In the genomic region with DNA sequence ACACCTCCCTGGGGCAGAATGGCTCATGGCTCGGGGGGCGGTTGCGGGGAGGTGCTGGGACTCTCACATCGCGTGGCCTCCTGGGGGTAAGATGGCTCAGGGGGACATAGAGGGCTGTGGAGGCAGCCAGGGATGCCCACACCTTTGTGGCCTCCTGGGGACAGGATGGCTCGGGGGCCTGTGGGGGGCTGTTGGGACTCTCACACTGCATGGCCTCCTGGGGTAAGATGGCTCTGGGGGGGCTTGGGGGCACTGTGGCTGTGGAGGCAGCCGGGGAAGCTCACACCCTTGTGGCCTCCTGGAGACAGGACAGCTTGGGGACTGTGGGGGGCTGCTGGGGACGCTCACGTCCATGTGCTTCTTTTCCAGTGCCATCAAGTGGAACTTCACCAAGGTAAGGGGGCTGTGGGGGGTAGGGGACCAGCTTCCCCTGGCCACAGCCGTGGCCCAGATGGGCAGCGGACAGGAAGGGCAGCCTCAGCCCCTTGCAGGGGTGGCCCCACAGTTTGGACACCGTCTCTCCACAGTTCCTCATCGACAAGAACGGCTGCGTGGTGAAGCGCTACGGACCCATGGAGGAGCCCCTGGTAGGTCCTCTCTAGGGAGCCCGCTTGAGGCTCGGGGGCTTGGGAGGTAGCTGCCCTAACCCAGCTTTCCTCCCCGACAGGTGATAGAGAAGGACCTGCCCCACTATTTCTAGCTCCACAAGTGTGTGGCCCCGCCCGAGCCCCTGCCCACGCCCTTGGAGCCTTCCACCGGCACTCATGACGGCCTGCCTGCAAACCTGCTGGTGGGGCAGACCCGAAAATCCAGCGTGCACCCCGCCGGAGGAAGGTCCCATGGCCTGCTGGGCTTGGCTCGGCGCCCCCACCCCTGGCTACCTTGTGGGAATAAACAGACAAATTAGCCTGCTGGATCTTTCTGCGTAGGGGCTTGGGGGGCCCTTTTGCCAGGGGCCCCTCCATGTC, we compare ENCODE assay signal across 10 cellular contexts. TPM values are rescaled to one million over a fixed set of nuclear protein-coding genes. Genes with fewer than 3 reads are reported as not detected.
A peak's percentile ranks its signal among the peaks of the same experiment; 100 is the strongest.
DNase-seq lines count a peak whose midpoint lies in the region; ATAC-seq, FAIRE-seq and TF ChIP-seq lines count a peak whose summit lies in the region.
"Had no signal": no experiment of that assay in that cellular context is flagged by ENCODE, and none has a peak within 500 bp of the region (broad histone marks: within the 10 kb centered on the region; RNA-seq: fewer than 3 reads in every experiment).

No MANE protein-coding gene starts in this region.

- TF ChIP-seq RAD21 in HCT116 (IDR thresholded peaks at IDR 0.05; ENCODE audit: low read depth) = no peak

- TSS peak; percentile 66 for BruUV-seq in A673 (replicated peaks; lab: Mats Ljungman, UMichigan)
- BruUV-seq in HCT116 (replicated peaks; lab: Mats Ljungman, UMichigan) = no TSS peak

- H3K4me1 Mint-ChIP-seq in astrocyte (ENCODE audit: low read depth, unreplicated experiment) = peaks cover 11% of the 10 kb centered on the region
- peaks cover 7 to 34% (median 26%) of the 10 kb centered on the region in 7 donors for H3K4me1 Mint-ChIP-seq in naive thymus-derived CD4-positive, alpha-beta T cell

- H3K9me3 Mint-ChIP-seq in astrocyte (ENCODE audit: unreplicated experiment) = no peaks in the 10 kb centered on the region
- no peaks in the 10 kb centered on the region for H3K9me3 Mint-ChIP-seq in naive thymus-derived CD4-positive, alpha-beta T cell

- no peak for ATAC-seq in HCT116
- ATAC-seq in naive thymus-derived CD4-positive, alpha-beta T cell = no peak
- ATAC-seq: activated CD4-positive, CD25-positive, alpha-beta regulatory T cell treated with anti-CD3 and anti-CD28 coated beads, Interleukin-2, amount 50 U/mL, for 24 hours had no signal

- H3K27ac Mint-ChIP-seq in astrocyte (ENCODE audit: unreplicated experiment) = no peak overlapping the region
- peak overlapping the region in 7 of 9 donors; percentile 41 to 89 (median 66) for H3K27ac Mint-ChIP-seq in naive thymus-derived CD4-positive, alpha-beta T cell

- DNase-seq in A673 (ENCODE audit: low spot score) (no peak), HCT116 (ENCODE audit: low read depth, low spot score) (no peak), astrocyte (ENCODE audit: low read depth) (no peak), GM13977 (ENCODE audit: low spot score) (no peak), LoVo (ENCODE audit: low spot score) (no peak)
- no peak for DNase-seq in naive thymus-derived CD4-positive, alpha-beta T cell
- DNase-seq in stimulated activated CD4-positive, alpha-beta T cell treated with anti-CD3 and anti-CD28 coated beads, Interleukin-15, amount 100 ng/mL, for 24 hours = no peak
- DNase-seq in stimulated activated CD4-positive, alpha-beta T cell treated with anti-CD3 and anti-CD28 coated beads, Interleukin-12 subunit alpha, Interleukin-12 subunit beta, amount 100 ng/mL, for 4 hours = no peak
- DNase-seq: NCI-H446 had no signal

- no peaks in the 10 kb centered on the region for H3K9me3 ChIP-seq in A673 (ENCODE audit: low read depth, low read length, poor library complexity, severe bottlenecking)
- no peaks in the 10 kb centered on the region for H3K9me3 ChIP-seq in HCT116 (ENCODE audit: control insufficient read depth in 1 of 2, insufficient read depth in 1 of 2, low read depth in 1 of 2, low read length in 2 of 2)
- H3K9me3 ChIP-seq in astrocyte (ENCODE audit: insufficient read depth, low read depth, low read length) = no peaks in the 10 kb centered on the region
- no peaks in the 10 kb centered on the region for H3K9me3 ChIP-seq in naive thymus-derived CD4-positive, alpha-beta T cell (ENCODE audit: control insufficient read depth in 2 of 3, low read length in 3 of 3)

- TF ChIP-seq POLR2A in HCT116 (IDR thresholded peaks at IDR 0.05; ENCODE audit: borderline replicate concordance, extremely low read depth, insufficient read depth, insufficient read length) = no peak

- no peaks in the 10 kb centered on the region for H3K36me3 Mint-ChIP-seq in astrocyte (ENCODE audit: low read depth, unreplicated experiment)
- peaks cover 0 to 4% (median 0%) of the 10 kb centered on the region in 5 donors for H3K36me3 Mint-ChIP-seq in naive thymus-derived CD4-positive, alpha-beta T cell

- H3K27me3 Mint-ChIP-seq in astrocyte (ENCODE audit: low read depth, unreplicated experiment) = no peaks in the 10 kb centered on the region
- no peaks in the 10 kb centered on the region for H3K27me3 Mint-ChIP-seq in naive thymus-derived CD4-positive, alpha-beta T cell

- no peak overlapping the region for H3K4me3 ChIP-seq in A673 (ENCODE audit: low read depth, low read length, poor library complexity, severe bottlenecking)
- peak overlapping the region; percentile 61 to 88; a peak in 2 of 4 replicates for H3K4me3 ChIP-seq in HCT116 (replicated peaks in 1 of 2; ENCODE audit: low read depth in 1 of 2, low read length in 2 of 2)
- H3K4me3 ChIP-seq in astrocyte (ENCODE audit: insufficient read depth, low read depth, low read length) = no peak overlapping the region
- H3K4me3 ChIP-seq in naive thymus-derived CD4-positive, alpha-beta T cell (ENCODE audit: low read length) = no peak overlapping the region

- FAIRE-seq in astrocyte (lab: Jason Lieb, UNC) = no peak

- no peaks in the 10 kb centered on the region for H3K9me2 ChIP-seq in HCT116 (ENCODE audit: insufficient read depth)

- peak overlapping the region; percentile 76 for H3K4me3 Mint-ChIP-seq in astrocyte (ENCODE audit: unreplicated experiment)
- H3K4me3 Mint-ChIP-seq in naive thymus-derived CD4-positive, alpha-beta T cell = peak overlapping the region; percentile 14 to 81 (median 62)

- CTCF ChIA-PET in A673 (lab: Charles Lee) (no interaction called here), HCT116 (lab: Charles Lee) (interaction anchor here (2.3 kb wide), 1 partner anchor 7 kb away, joined by 12 read pairs; no protein-coding TSS in a partner anchor)
- CTCF ChIA-PET in naive thymus-derived CD4-positive, alpha-beta T cell (lab: Charles Lee) = interaction anchor here (1.1 kb wide), 1 partner anchor 119 kb away, joined by 3 read pairs; no protein-coding TSS in a partner anchor

- no peaks in the 10 kb centered on the region for H3K27me3 ChIP-seq in A673 (replicated peaks; ENCODE audit: insufficient read depth, low read depth, low read length, poor library complexity)
- no peaks in the 10 kb centered on the region for H3K27me3 ChIP-seq in HCT116 (ENCODE audit: insufficient read depth, low read length)
- no peaks in the 10 kb centered on the region for H3K27me3 ChIP-seq in astrocyte (ENCODE audit: insufficient read depth, low read length)
- H3K27me3 ChIP-seq in naive thymus-derived CD4-positive, alpha-beta T cell (ENCODE audit: control insufficient read depth in 2 of 2, insufficient read depth in 2 of 2, low read length in 2 of 2) = no peaks in the 10 kb centered on the region

- H3K4me1 ChIP-seq in A673 (ENCODE audit: insufficient read depth, low read length, poor library complexity, severe bottlenecking) (peaks cover 30% of the 10 kb centered on the region), HCT116 (ENCODE audit: control insufficient read depth in 1 of 2, insufficient read depth in 2 of 2, low read length in 2 of 2) (peaks cover 22 to 54% of the 10 kb centered on the region in 2 experiments), astrocyte (ENCODE audit: insufficient read depth, low read length) (peaks cover 34% of the 10 kb centered on the region)
- peaks cover 13 to 17% of the 10 kb centered on the region in 2 donors for H3K4me1 ChIP-seq in naive thymus-derived CD4-positive, alpha-beta T cell (ENCODE audit: control insufficient read depth in 2 of 2, insufficient read depth in 2 of 2, low read length in 2 of 2)

- H3K4me2 ChIP-seq in HCT116 (ENCODE audit: low read length) (peak overlapping the region; percentile 98), astrocyte (ENCODE audit: low read length) (peak overlapping the region; percentile 96)

- H3K36me3 ChIP-seq in A673 (ENCODE audit: insufficient read depth, low read length, poor library complexity, severe bottlenecking) (peaks cover 26% of the 10 kb centered on the region), HCT116 (ENCODE audit: control insufficient read depth in 1 of 2, insufficient read depth in 2 of 2, low read length in 2 of 2) (peaks cover 4 to 20% of the 10 kb centered on the region in 2 experiments; a peak in 3 of 4 replicates), astrocyte (ENCODE audit: insufficient read depth, low read length) (no peaks in the 10 kb centered on the region)
- H3K36me3 ChIP-seq in naive thymus-derived CD4-positive, alpha-beta T cell (ENCODE audit: control insufficient read depth in 2 of 3, insufficient read depth in 3 of 3, low read length in 3 of 3) = peaks cover 0 to 52% (median 0%) of the 10 kb centered on the region in 3 experiments

- in situ Hi-C loops in GM13977 (cut with MboI; ENCODE audit: low pct_unique_long_range_greater_than_20kb, low sequenced_read_pairs, unreplicated experiment) = no loop called here

- intact Hi-C loops in A673 (cut with micrococcal nuclease; ENCODE audit: unreplicated experiment) (loop anchor here (10.0 kb wide), 1 partner anchor 81 kb away; the partner anchor contains the start of genes CNN2, RNU6-2 and TMEM259), HCT116 (cut with micrococcal nuclease) (no loop called here)
- intact Hi-C loops in naive thymus-derived CD4-positive, alpha-beta T cell (cut with micrococcal nuclease) = no loop called here

- H3K9ac ChIP-seq in HCT116 (ENCODE audit: low read length) (peak overlapping the region; percentile 98), astrocyte (ENCODE audit: low read length) (no peak overlapping the region)

- H3K79me2 ChIP-seq in HCT116 (ENCODE audit: insufficient read depth, low read length) (peaks cover 24% of the 10 kb centered on the region), astrocyte (ENCODE audit: insufficient read depth, low read length) (peaks cover 23% of the 10 kb centered on the region)

- RAD21 ChIA-PET in HCT116 (lab: Charles Lee; ENCODE audit: low non-redundant PET in 1 of 2, low total read pairs in 2 of 2, uncharacterized antibody in 2 of 2, unreplicated experiment in 2 of 2) = no interaction called here

- H3K27ac ChIP-seq in A673 (ENCODE audit: low read depth, low read length, poor library complexity, severe bottlenecking) (no peak overlapping the region), HCT116 (ENCODE audit: low read depth, low read length) (peak overlapping the region; percentile 87), astrocyte (ENCODE audit: low read depth, low read length) (no peak overlapping the region)
- H3K27ac ChIP-seq in naive thymus-derived CD4-positive, alpha-beta T cell (ENCODE audit: low read depth, low read length) = peak overlapping the region; percentile 100

- H2AFZ ChIP-seq in HCT116 (ENCODE audit: low read depth, low read length, poor library complexity, severe bottlenecking) = no peak overlapping the region
- no peak overlapping the region for H2AFZ ChIP-seq in astrocyte (ENCODE audit: low read depth, low read length)

- no peak for TF ChIP-seq CTCF in A673 (conservative IDR thresholded peaks at IDR 0.05; ENCODE audit: low read depth, low read length)
- no peak for TF ChIP-seq CTCF in HCT116 (IDR thresholded peaks at IDR 0.05 in 2 of 3, conservative IDR thresholded peaks at IDR 0.05 in 1 of 3; ENCODE audit: borderline replicate concordance in 1 of 3, insufficient read depth in 1 of 3, low read depth in 2 of 3, low read length in 2 of 3)
- TF ChIP-seq CTCF in astrocyte (IDR thresholded peaks at IDR 0.05; ENCODE audit: insufficient read depth, low read depth, low read length) = no peak
- TF ChIP-seq CTCF in GM13977 (IDR thresholded peaks at IDR 0.05; ENCODE audit: extremely low read depth, insufficient read depth, missing control alignments) = no peak

- H4K20me1 ChIP-seq in HCT116 (ENCODE audit: insufficient read depth) (no peaks in the 10 kb centered on the region), astrocyte (ENCODE audit: insufficient read depth, low read length) (peaks cover 34% of the 10 kb centered on the region)

- POLR2A ChIA-PET in A673 (lab: Charles Lee; ENCODE audit: low non-redundant PET) (interaction anchor here (0.7 kb wide), 1 partner anchor 8 kb away, joined by 3 read pairs; no protein-coding TSS in a partner anchor), HCT116 (lab: Charles Lee) (no interaction called here)
- POLR2A ChIA-PET in naive thymus-derived CD4-positive, alpha-beta T cell (lab: Charles Lee) = interaction anchor here (0.7 to 38.6 kb wide), 3 partner anchors 33 to 163 kb away, joined by 3 to 2022 read pairs (median 4); partner anchors contain the start of genes ARHGAP45, CIRBP and RNU6-2

RNA-seq across cellular contexts. Expression of gene GPX4, which starts 2.4 kb away (rescaled TPM):
- total RNA-seq in A673 (2021) (368 and 435 TPM in 2 replicates), HCT116 (2021; ENCODE audit: unreplicated experiment) (481 TPM), astrocyte (294 and 325 TPM in 2 replicates)
- 810 and 823 TPM in 2 replicates for polyA plus RNA-seq in HCT116 (2012)
- total RNA-seq in naive thymus-derived CD4-positive, alpha-beta T cell = 100 to 1,000 TPM; 122 to 235 (median 194) TPM
- 100 to 1,000 TPM; 417 to 522 TPM for polyA plus RNA-seq in naive thymus-derived CD4-positive, alpha-beta T cell

RNA-seq across cellular contexts. Expression of gene POLR2E, which starts 11.0 kb away (rescaled TPM):
- total RNA-seq in A673 (2021) (342 and 343 TPM in 2 replicates), HCT116 (2021; ENCODE audit: unreplicated experiment) (281 TPM), astrocyte (180 and 207 TPM in 2 replicates)
- polyA plus RNA-seq in HCT116 (2012) = 280 and 302 TPM in 2 replicates
- 100 to 1,000 TPM in 1 of 5 experiments, 10 to 100 TPM in 4; 75.3 to 157 (median 82.1) TPM for total RNA-seq in naive thymus-derived CD4-positive, alpha-beta T cell
- 100 to 1,000 TPM; 136 to 179 TPM for polyA plus RNA-seq in naive thymus-derived CD4-positive, alpha-beta T cell

RNA-seq across cellular contexts. Expression of gene ARHGAP45, which starts 39.2 kb away (rescaled TPM):
- total RNA-seq in A673 (2021) (3.2 and 3.4 TPM in 2 replicates), HCT116 (2021; ENCODE audit: unreplicated experiment) (30.4 TPM), astrocyte (2.7 and 3.0 TPM in 2 replicates)
- 26.5 and 29.8 TPM in 2 replicates for polyA plus RNA-seq in HCT116 (2012)
- 1,000 to 10,000 TPM in 1 of 5 experiments, 100 to 1,000 TPM in 4; 467 to 1,030 (median 779) TPM for total RNA-seq in naive thymus-derived CD4-positive, alpha-beta T cell
- polyA plus RNA-seq in naive thymus-derived CD4-positive, alpha-beta T cell = 100 to 1,000 TPM; 305 to 880 TPM

Comparison
In these comparisons a context has a peak if more than half of its experiments do, and no peak if none do; other contexts are left out.
1. H3K27ac ChIP-seq: peak in HCT116 (single experiment) and naive thymus-derived CD4-positive, alpha-beta T cell (single experiment); none in A673 (single experiment) and astrocyte (single experiment).
2. H3K4me3 ChIP-seq: peak in HCT116 (2 of 2); none in A673 (single experiment), astrocyte (single experiment) and naive thymus-derived CD4-positive, alpha-beta T cell (single experiment).
3. RNA of gene ARHGAP45, which starts 39.2 kb away (total RNA-seq): 467 to 1,030 TPM in naive thymus-derived CD4-positive, alpha-beta T cell; 30.4 TPM in HCT116 (single experiment), 3.2 to 3.4 TPM in A673 and 2.7 to 3.0 TPM in astrocyte; every median in the first group is over 10 times any median in the second.